Comparison of ENCODE assay signal across 9 cellular contexts in genomic region chr11:64996710-64997380, GRCh38. TPM values are rescaled to one million over a fixed set of nuclear protein-coding genes. Genes with fewer than 3 reads are reported as not detected.
DNase-seq lines count a peak whose midpoint lies in the region; ATAC-seq and TF ChIP-seq lines count a peak whose summit lies in the region.
"Had no signal": no experiment of that assay in that cellular context is flagged by ENCODE, and none has a peak within 500 bp of the region (broad histone marks: within the 10 kb centered on the region; RNA-seq: fewer than 3 reads in every experiment).

A gene with protein sequence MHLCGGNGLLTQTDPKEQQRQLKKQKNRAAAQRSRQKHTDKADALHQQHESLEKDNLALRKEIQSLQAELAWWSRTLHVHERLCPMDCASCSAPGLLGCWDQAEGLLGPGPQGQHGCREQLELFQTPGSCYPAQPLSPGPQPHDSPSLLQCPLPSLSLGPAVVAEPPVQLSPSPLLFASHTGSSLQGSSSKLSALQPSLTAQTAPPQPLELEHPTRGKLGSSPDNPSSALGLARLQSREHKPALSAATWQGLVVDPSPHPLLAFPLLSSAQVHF (minus strand): TSS chr11:64996971. CDS start chr11:64996914, 57 bp downstream.

- H3K27ac Mint-ChIP-seq in stimulated activated naive CD8-positive, alpha-beta T cell treated with anti-CD3 and anti-CD28 coated beads, Interleukin-15, Interleukin-2, amounts not matched to agents 100 ng/mL and 50 ng/mL, for 24 hours: no peak within 1 kb of the TSS

- no peak for TF ChIP-seq CTCF in coronary artery (IDR thresholded peaks at IDR 0.05)

- peak; percentile 98 for ATAC-seq in left lobe of liver
- ATAC-seq in GM21528 (IDR thresholded peaks at IDR 0.05; ENCODE audit: low FRiP score, unreplicated experiment): no peak

- DNase-seq in Caki2 (ENCODE audit: low read depth): peak; percentile 67
- peak; percentile 40 for DNase-seq in HS-5 (ENCODE audit: low read depth)
- peak; percentile 85 for DNase-seq in coronary artery (ENCODE audit: low spot score)
- peak; percentile 90 for DNase-seq in left lobe of liver (ENCODE audit: low spot score)
- no peak for DNase-seq in stimulated activated CD4-positive, alpha-beta T cell treated with anti-CD3 and anti-CD28 coated beads, Interleukin-15, amount 100 ng/mL, for 24 hours

- in situ Hi-C loops in Caki2 (cut with HindIII; ENCODE audit: low pct_unique_long_range_greater_than_20kb, low sequenced_read_pairs): no loop called here

- peaks cover 21% of the 10 kb centered on the region for H3K4me1 Mint-ChIP-seq in stimulated activated naive CD8-positive, alpha-beta T cell treated with anti-CD3 and anti-CD28 coated beads, Interleukin-15, Interleukin-2, amounts not matched to agents 100 ng/mL and 50 ng/mL, for 24 hours (ENCODE audit: low read depth)

- no peaks in the 10 kb centered on the region for H3K9me3 Mint-ChIP-seq in stimulated activated naive CD8-positive, alpha-beta T cell treated with anti-CD3 and anti-CD28 coated beads, Interleukin-15, Interleukin-2, amounts not matched to agents 100 ng/mL and 50 ng/mL, for 24 hours
- H3K9me3 Mint-ChIP-seq: T-cell had no signal

- no peaks in the 10 kb centered on the region for H3K27me3 Mint-ChIP-seq in stimulated activated naive CD8-positive, alpha-beta T cell treated with anti-CD3 and anti-CD28 coated beads, Interleukin-15, Interleukin-2, amounts not matched to agents 100 ng/mL and 50 ng/mL, for 24 hours

- peak within 1 kb of the TSS; percentile 66 for H3K4me3 Mint-ChIP-seq in stimulated activated naive CD8-positive, alpha-beta T cell treated with anti-CD3 and anti-CD28 coated beads, Interleukin-15, Interleukin-2, amounts not matched to agents 100 ng/mL and 50 ng/mL, for 24 hours

- H3K27ac ChIP-seq in coronary artery: peak within 1 kb of the TSS; percentile 73 to 84

- H3K4me3 ChIP-seq in coronary artery: peak within 1 kb of the TSS; percentile 74

- H3K36me3 Mint-ChIP-seq in stimulated activated naive CD8-positive, alpha-beta T cell treated with anti-CD3 and anti-CD28 coated beads, Interleukin-15, Interleukin-2, amounts not matched to agents 100 ng/mL and 50 ng/mL, for 24 hours (ENCODE audit: low read depth): no peaks in the 10 kb centered on the region
- H3K36me3 Mint-ChIP-seq: T-cell had no signal

TF ChIP-seq in PFSK-1, 5 proteins besides CTCF, POLR2A, EP300 and RAD21:
- TF ChIP-seq TAF1 (IDR thresholded peaks at IDR 0.05; ENCODE audit: borderline replicate concordance, insufficient read depth, low read length) (no peak), REST (IDR thresholded peaks at IDR 0.05; ENCODE audit: insufficient read depth in 1 of 2, low read depth in 2 of 2, low read length in 2 of 2) (peak; percentile 30 to 82; a peak in 2 of 4 replicates)

RNA-seq across cellular contexts. Expression of the gene that starts here (rescaled TPM):
- total RNA-seq in Caki2 (2014; rRNA removed; shearing (Covaris generic); ENCODE audit: low replicate concordance): 2.3 TPM in 1 of 2 replicates, not detected in the other
- polyA plus RNA-seq in PFSK-1 (2012; ENCODE audit: insufficient read length, low read depth): 3.9 TPM
- 2.4 TPM for total RNA-seq in left lobe of liver
